In genomic region chr16:637081-638018, GRCh38 we compare ENCODE assay signal across 8 cellular contexts. TPM values are rescaled to one million over a fixed set of nuclear protein-coding genes. Genes with fewer than 3 reads are reported as not detected.
A peak's percentile ranks its signal among the peaks of the same experiment; 100 is the strongest.
DNase-seq lines count a peak whose midpoint lies in the region; ATAC-seq, FAIRE-seq and TF ChIP-seq lines count a peak whose summit lies in the region.

No MANE protein-coding gene starts in this region.

- in situ Hi-C loops in HAP-1 (cut with MboI; ENCODE audit: low sequenced_read_pairs) = no loop called here

- H3K4me1 Mint-ChIP-seq in astrocyte (ENCODE audit: low read depth, unreplicated experiment) = no peaks in the 10 kb centered on the region

- intact Hi-C loops in sciatic nerve (cut with DNase I) = no loop called here

- peak; percentile 65 for DNase-seq in Ammon's horn (ENCODE audit: low spot score)
- DNase-seq in HAP-1 (ENCODE audit: low spot score in 2 of 2) = peak in 1 of 2 experiments; percentile 95
- DNase-seq in T-helper 1 cell = peak in 4 of 5 donors; percentile 81 to 86 (median 84)
- DNase-seq in astrocyte (ENCODE audit: low read depth) = peak; percentile 57
- peak; percentile 90 to 98 for DNase-seq in hippocampal formation (lab: John Stamatoyannopoulos, UW)
- peak; percentile 96 for DNase-seq in sciatic nerve (ENCODE audit: low spot score)

- H3K27me3 ChIP-seq in HAP-1 (ENCODE audit: low read depth) (no peaks in the 10 kb centered on the region), astrocyte (ENCODE audit: insufficient read depth, low read length) (no peaks in the 10 kb centered on the region)

- H3K4me3 ChIP-seq in HAP-1 (peak overlapping the region; percentile 93), astrocyte (ENCODE audit: insufficient read depth, low read depth, low read length) (peak overlapping the region; percentile 80)

- peaks cover 5% of the 10 kb centered on the region; the same call in 1 of the 2 replicates for H3K4me1 ChIP-seq in HAP-1
- H3K4me1 ChIP-seq in astrocyte (ENCODE audit: insufficient read depth, low read length) = peaks cover 6% of the 10 kb centered on the region

- no peak for TF ChIP-seq CTCF in astrocyte (IDR thresholded peaks at IDR 0.05; ENCODE audit: insufficient read depth, low read depth, low read length)

- no peaks in the 10 kb centered on the region for H3K27me3 Mint-ChIP-seq in astrocyte (ENCODE audit: low read depth, unreplicated experiment)

- H3K79me2 ChIP-seq in astrocyte (ENCODE audit: insufficient read depth, low read length) = peaks cover 15% of the 10 kb centered on the region

- no peaks in the 10 kb centered on the region for H3K9me3 Mint-ChIP-seq in astrocyte (ENCODE audit: unreplicated experiment)

- H2AFZ ChIP-seq in astrocyte (ENCODE audit: low read depth, low read length) = peak overlapping the region; percentile 98

- no peak overlapping the region for H3K27ac ChIP-seq in astrocyte (ENCODE audit: low read depth, low read length)

- H3K4me3 Mint-ChIP-seq in astrocyte (ENCODE audit: unreplicated experiment) = peak overlapping the region; percentile 88

- peaks cover 14% of the 10 kb centered on the region for H4K20me1 ChIP-seq in astrocyte (ENCODE audit: insufficient read depth, low read length)

- peak overlapping the region; percentile 81 for H3K9ac ChIP-seq in astrocyte (ENCODE audit: low read length)

- H3K36me3 ChIP-seq in HAP-1 (replicated peaks) (peaks cover 16% of the 10 kb centered on the region), astrocyte (ENCODE audit: insufficient read depth, low read length) (no peaks in the 10 kb centered on the region)

- peak; percentile 87 for ATAC-seq in sciatic nerve
- ATAC-seq in GM19324 (IDR thresholded peaks at IDR 0.05; ENCODE audit: low FRiP score, unreplicated experiment) = no peak
- no peak for ATAC-seq in GM21526 (IDR thresholded peaks at IDR 0.05; ENCODE audit: low FRiP score, unreplicated experiment)

- FAIRE-seq in astrocyte (lab: Jason Lieb, UNC) = no peak

- H3K9me3 ChIP-seq in HAP-1 (no peaks in the 10 kb centered on the region), astrocyte (ENCODE audit: insufficient read depth, low read depth, low read length) (no peaks in the 10 kb centered on the region)

- no peaks in the 10 kb centered on the region for H3K36me3 Mint-ChIP-seq in astrocyte (ENCODE audit: low read depth, unreplicated experiment)

- no peak overlapping the region for H3K27ac Mint-ChIP-seq in astrocyte (ENCODE audit: unreplicated experiment)

- H3K4me2 ChIP-seq in astrocyte (ENCODE audit: low read length) = peak overlapping the region; percentile 90

RNA-seq across cellular contexts. Expression of gene METTL26, which starts 1.2 kb away (rescaled TPM):
- total RNA-seq in astrocyte (56.4 and 59.6 TPM in 2 replicates), sciatic nerve (54.1 TPM)

RNA-seq across cellular contexts. Expression of gene MCRIP2, which starts 4.3 kb away (rescaled TPM):
- 20.9 and 23.7 TPM in 2 replicates for total RNA-seq in astrocyte
- 15.5 TPM for total RNA-seq in sciatic nerve

RNA-seq across cellular contexts. Expression of gene WFIKKN1, which starts 6.6 kb away (rescaled TPM):
- 0.43 and 0.89 TPM in 2 replicates for total RNA-seq in astrocyte
- 1.5 TPM for total RNA-seq in sciatic nerve

RNA-seq across cellular contexts. Expression of gene WDR90, which starts 11.8 kb away (rescaled TPM):
- total RNA-seq in astrocyte (16.1 and 21.2 TPM in 2 replicates), sciatic nerve (33.3 TPM)

RNA-seq across cellular contexts. Expression of gene RHOT2, which starts 30.6 kb away (rescaled TPM):
- total RNA-seq in astrocyte (87.3 and 93.2 TPM in 2 replicates), sciatic nerve (95.9 TPM)
